In genomic region chr17:38735161-38735997, GRCh38 we compare ENCODE assay signal across 8 cellular contexts. TPM values are rescaled to one million over a fixed set of nuclear protein-coding genes. Genes with fewer than 3 reads are reported as not detected.
A peak's percentile ranks its signal among the peaks of the same experiment; 100 is the strongest.
DNase-seq lines count a peak whose midpoint lies in the region; TF ChIP-seq lines count a peak whose summit lies in the region.

No MANE protein-coding gene starts in this region.

- no peaks in the 10 kb centered on the region for H3K9me3 ChIP-seq in esophagus muscularis mucosa
- H3K9me3 ChIP-seq in neutrophil: no peaks in the 10 kb centered on the region
- no peaks in the 10 kb centered on the region for H3K9me3 ChIP-seq in transverse colon

- intact Hi-C loops in esophagus muscularis mucosa (cut with DNase I) (loop anchor here (1.0 to 10.0 kb wide), 2 partner anchors 58 to 59 kb away; partner anchors contain the start of gene PIP4K2B), transverse colon (cut with DNase I; ENCODE audit: low total_unique reads) (no loop called here)

- peak overlapping the region in 2 of 4 donors; percentile 8 to 10 for H3K27ac ChIP-seq in esophagus muscularis mucosa (replicated peaks in 1 of 4)
- H3K27ac ChIP-seq in neutrophil: no peak overlapping the region
- peak overlapping the region in 1 of 4 donors; percentile 23 for H3K27ac ChIP-seq in transverse colon

- TF ChIP-seq CTCF in esophagus muscularis mucosa (IDR thresholded peaks at IDR 0.05) (peak; percentile 94 to 97 (median 95)), neutrophil (IDR thresholded peaks at IDR 0.05) (peak; percentile 96), transverse colon (IDR thresholded peaks at IDR 0.05) (peak; percentile 95 to 99 (median 97))

- TF ChIP-seq POLR2A in esophagus muscularis mucosa (IDR thresholded peaks at IDR 0.05; ENCODE audit: low read depth) (no peak), transverse colon (IDR thresholded peaks at IDR 0.05) (peak; percentile 21)

- H3K4me3 ChIP-seq in esophagus muscularis mucosa: no peak overlapping the region
- H3K4me3 ChIP-seq in neutrophil (ENCODE audit: low read depth in 1 of 2, low read length in 1 of 2): no peak overlapping the region
- H3K4me3 ChIP-seq in transverse colon: no peak overlapping the region

- TF ChIP-seq EP300 in esophagus muscularis mucosa (IDR thresholded peaks at IDR 0.05) (no peak), transverse colon (IDR thresholded peaks at IDR 0.05; ENCODE audit: low read depth) (no peak)

- H3K4me1 ChIP-seq in esophagus muscularis mucosa (peaks cover 47 to 58% (median 52%) of the 10 kb centered on the region in 4 donors), neutrophil (ENCODE audit: control insufficient read depth in 1 of 2, insufficient read depth in 1 of 2, low read depth in 1 of 2, low read length in 1 of 2) (peaks cover 6 to 9% of the 10 kb centered on the region in 2 experiments), transverse colon (peaks cover 22 to 65% (median 33%) of the 10 kb centered on the region in 4 donors)

- 54% methylated on average over 22 of the region's 23 CpGs for WGBS in esophagus muscularis mucosa
- 23 to 45% methylated on average over 5 to 23 of the region's 23 CpGs for WGBS in transverse colon (ENCODE audit: low coverage in 1 of 2), 2 donors

- H3K27me3 ChIP-seq in esophagus muscularis mucosa (no peaks in the 10 kb centered on the region), neutrophil (peaks cover 50% of the 10 kb centered on the region), transverse colon (no peaks in the 10 kb centered on the region)

- peak; percentile 26 for DNase-seq in NCI-H146 (lab: John Stamatoyannopoulos, UW)
- no peak for DNase-seq in NCI-H146 treated with DMSO at 0.1 percent for 48 hours (lab: John Stamatoyannopoulos, UW; ENCODE audit: unreplicated experiment)
- peak; percentile 39 to 49 for DNase-seq in NCI-H446 (lab: John Stamatoyannopoulos, UW)
- peak; percentile 71 for DNase-seq in activated T-cell treated with anti-CD3 and anti-CD28 coated beads for 4 hours
- DNase-seq in esophagus muscularis mucosa (ENCODE audit: extremely low spot score): no peak
- peak; percentile 66 for DNase-seq in transverse colon
- DNase-seq in GOT3 (lab: John Stamatoyannopoulos, UW): no peak

- in situ Hi-C loops in transverse colon (cut with MboI; ENCODE audit: low pct_ligation_motif_present in 1 of 4, low pct_unique_long_range_greater_than_20kb in 1 of 4, low sequenced_read_pairs in 3 of 4): loop anchor here in 2 of 4 donors (10.0 kb wide), 1 partner anchor 61 kb away; the partner anchor contains the start of gene EPOP (in 2 of the 2)

- H3K36me3 ChIP-seq in esophagus muscularis mucosa (peaks cover 19 to 85% (median 64%) of the 10 kb centered on the region in 4 donors), neutrophil (no peaks in the 10 kb centered on the region), transverse colon (no peaks in the 10 kb centered on the region)

RNA-seq across cellular contexts. Expression of gene CISD3, which starts 5.2 kb away (rescaled TPM):
- total RNA-seq in esophagus muscularis mucosa (10 to 100 TPM; 10.1 to 18.5 (median 18.0) TPM), transverse colon (10 to 100 TPM; 11.2 to 35.0 (median 20.5) TPM)

RNA-seq across cellular contexts. Expression of gene PCGF2, which starts 12.8 kb away (rescaled TPM):
- total RNA-seq in esophagus muscularis mucosa (10 to 100 TPM; 10.3 to 15.7 (median 12.4) TPM), transverse colon (10 to 100 TPM in 3 of 4 donors, 1 to 10 TPM in 1; 9.1 to 41.9 (median 12.2) TPM)

RNA-seq across cellular contexts. Expression of gene PSMB3, which starts 17.2 kb away (rescaled TPM):
- total RNA-seq in esophagus muscularis mucosa (100 to 1,000 TPM; 122 to 158 (median 137) TPM), transverse colon (100 to 1,000 TPM; 137 to 169 (median 159) TPM)

RNA-seq across cellular contexts. Expression of gene MLLT6, which starts 30.3 kb away (rescaled TPM):
- total RNA-seq in esophagus muscularis mucosa (10 to 100 TPM; 62.7 to 83.6 (median 73.0) TPM), transverse colon (100 to 1,000 TPM in 2 of 4 donors, 10 to 100 TPM in 2; 68.7 to 272 (median 100) TPM)

Comparison
In these comparisons a context has a peak if more than half of its experiments do, and no peak if none do; other contexts are left out.
1. DNase-seq: peak in NCI-H146 (single experiment), NCI-H446 (2 of 2), activated T-cell treated with anti-CD3 and anti-CD28 coated beads for 4 hours (single experiment) and transverse colon (single experiment); none in NCI-H146 treated with DMSO at 0.1 percent for 48 hours (single experiment), esophagus muscularis mucosa (single experiment) and GOT3 (single experiment).
2. Peak in every context shown above with its lines, with median percentiles within 50 percentile points of each other: CTCF ChIP-seq.